Comparison of ENCODE assay signal across 11 cellular contexts in the genomic region with DNA sequence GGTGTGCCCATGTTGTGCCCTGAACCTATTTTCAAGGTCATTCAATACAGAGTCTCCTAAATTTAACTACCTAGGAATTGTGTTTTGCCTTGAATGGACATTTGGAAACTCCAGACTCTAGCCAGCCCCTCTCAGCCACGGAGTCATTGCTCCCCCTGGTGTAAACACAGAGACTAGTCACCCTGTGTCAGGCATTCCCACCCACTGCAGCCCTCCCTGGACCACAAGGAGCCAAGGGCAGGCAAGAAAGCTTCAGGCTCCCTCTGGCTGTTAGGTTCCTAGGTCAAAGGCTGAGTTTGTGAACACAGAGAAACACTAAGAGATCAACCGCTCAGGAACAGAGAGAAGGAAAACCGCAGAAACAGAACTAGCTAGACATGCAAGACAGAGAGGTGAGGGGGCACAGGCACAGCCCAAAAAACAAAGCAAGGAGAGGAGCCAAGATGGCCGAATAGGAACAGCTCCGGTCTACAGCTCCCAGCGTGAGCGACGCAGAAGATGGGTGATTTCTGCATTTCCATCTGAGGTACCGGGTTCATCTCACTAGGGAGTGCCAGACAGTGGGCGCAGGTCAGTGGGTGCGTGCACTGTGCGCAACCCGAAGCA. TPM values are rescaled to one million over a fixed set of nuclear protein-coding genes. Genes with fewer than 3 reads are reported as not detected.
DNase-seq lines count a peak whose midpoint lies in the region; ATAC-seq, FAIRE-seq and TF ChIP-seq lines count a peak whose summit lies in the region.
"Not testable (repeated sequence)": the region's sequence is repeated elsewhere in the genome, so short reads cannot be mapped to it uniquely, and the experiment has no call there.
"Had no signal": no experiment of that assay in that cellular context is flagged by ENCODE, and none has a peak within 500 bp of the region (broad histone marks: within the 10 kb centered on the region; RNA-seq: fewer than 3 reads in every experiment).

No MANE protein-coding gene starts in this region.

- TF ChIP-seq POLR2A in NB4 (IDR thresholded peaks at IDR 0.05; ENCODE audit: extremely low read depth, insufficient read length); HepG2 (IDR thresholded peaks at IDR 0.05; ENCODE audit: insufficient read depth in 1 of 2, low read depth in 2 of 2, low read length in 2 of 2): not testable (repeated sequence)

- not testable (repeated sequence) for H3K9me3 ChIP-seq in HepG2 (ENCODE audit: low read length)

- TF ChIP-seq CTCF in GM12873 (IDR thresholded peaks at IDR 0.05; ENCODE audit: insufficient read depth, low read depth, low read length, missing control alignments), result peak; percentile 33
- TF ChIP-seq CTCF in NB4 (IDR thresholded peaks at IDR 0.05; ENCODE audit: low read depth, low read length), result peak; percentile 31
- TF ChIP-seq CTCF in astrocyte of the spinal cord (IDR thresholded peaks at IDR 0.05; ENCODE audit: low read depth, low read length), result peak; percentile 31
- not testable (repeated sequence) for TF ChIP-seq CTCF in fibroblast of the aortic adventitia (IDR thresholded peaks at IDR 0.05; ENCODE audit: insufficient read depth, low read length)
- TF ChIP-seq CTCF in HepG2 (CRISPR knock-in tag; IDR thresholded peaks at IDR 0.05), result peak; percentile 52
- peak; percentile 39 for TF ChIP-seq CTCF in retinal pigment epithelial cell (conservative IDR thresholded peaks at IDR 0.05; ENCODE audit: low read depth, low read length)

- H3K27ac ChIP-seq in HepG2 (ENCODE audit: extremely low read length, insufficient read depth, low read length), result not testable (repeated sequence)

- intact Hi-C loops in HepG2 (cut with micrococcal nuclease; ENCODE audit: unreplicated experiment), result loop anchor here (5.0 kb wide), 1 partner anchor 169 kb away; no protein-coding TSS in a partner anchor

- WGBS in HepG2 (ENCODE audit: low lambda C conversion rate), result 46% methylated on average over 8 of the region's 13 CpGs

- not testable (repeated sequence) for BruUV-seq in HepG2 (replicated peaks; lab: Mats Ljungman, UMichigan)

- TF ChIP-seq RAD21 in HepG2 (CRISPR knock-in tag; IDR thresholded peaks at IDR 0.05), result not testable (repeated sequence)

- not testable (repeated sequence) for H2AFZ ChIP-seq in HepG2 (ENCODE audit: low read length)

- peak; percentile 98 for ATAC-seq in HepG2

- DNase-seq in AG08396 (ENCODE audit: low spot score) (peak; percentile 23), RPMI7951 (ENCODE audit: low read depth) (peak; percentile 23), fibroblast of the aortic adventitia (ENCODE audit: low read depth) (peak; percentile 10), HepG2 (ENCODE audit: low spot score) (peak; percentile 25)
- not testable (repeated sequence) for DNase-seq in NB4 (ENCODE audit: low read depth); astrocyte of the spinal cord (ENCODE audit: low read depth, low spot score); retinal pigment epithelial cell (ENCODE audit: low read depth)

- not testable (repeated sequence) for H3K36me3 ChIP-seq in HepG2 (replicated peaks in 1 of 2; ENCODE audit: control insufficient read depth in 1 of 2, insufficient read depth in 2 of 2, low read length in 2 of 2)

- H3K4me1 ChIP-seq in HepG2 (ENCODE audit: insufficient read depth, low read length), result peaks cover 47% of the 10 kb centered on the region

- not testable (repeated sequence) for H3K4me3 ChIP-seq in NB4 (ENCODE audit: low read depth, low read length); astrocyte of the spinal cord (ENCODE audit: low read depth, low read length); fibroblast of the aortic adventitia (ENCODE audit: low read depth, low read length); HepG2 (replicated peaks in 1 of 3; ENCODE audit: insufficient read depth in 1 of 3, low read depth in 2 of 3, low read length in 3 of 3); retinal pigment epithelial cell (ENCODE audit: low read length)

- not testable (repeated sequence) for H3K27me3 ChIP-seq in HepG2 (ENCODE audit: control insufficient read depth in 1 of 2, insufficient read depth in 2 of 2, low read length in 2 of 2)

- peak overlapping the region; percentile 47; the same call in 1 of the 2 replicates for H3K4me2 ChIP-seq in HepG2 (ENCODE audit: low read depth, low read length)

- POLR2A ChIA-PET in HepG2 (lab: Yijun Ruan, JAX), result not testable (repeated sequence)

- in situ Hi-C loops in astrocyte of the spinal cord (cut with HindIII; ENCODE audit: low sequenced_read_pairs); HepG2 (cut with HindIII; ENCODE audit: extremely low pct_ligation_motif_present, low pct_unique_long_range_greater_than_20kb): not testable (repeated sequence)

- H3K9ac ChIP-seq in HepG2 (ENCODE audit: insufficient read depth, low read depth, low read length), result not testable (repeated sequence)

- not testable (repeated sequence) for H4K20me1 ChIP-seq in HepG2 (ENCODE audit: insufficient read depth, low read length)

- TF ChIP-seq EP300 in HepG2 (IDR thresholded peaks at IDR 0.05; ENCODE audit: low read depth in 2 of 2, low read length in 2 of 2); HepG2 (CRISPR knock-in tag; IDR thresholded peaks at IDR 0.05; ENCODE audit: borderline replicate concordance): not testable (repeated sequence)

- FAIRE-seq in HepG2 (lab: Jason Lieb, UNC), result peak; percentile 80

- H3K79me2 ChIP-seq in HepG2 (ENCODE audit: insufficient read depth, low read length), result not testable (repeated sequence)

- CTCF ChIA-PET in HepG2 (lab: Yijun Ruan, JAX; ENCODE audit: low intra/inter-chr PET ratio, low total read pairs), result not testable (repeated sequence)

TF ChIP-seq in HepG2, 621 proteins besides CTCF, POLR2A, EP300 and RAD21:
- TF ChIP-seq SMC3 (IDR thresholded peaks at IDR 0.05; ENCODE audit: low read length), result peak; percentile 38; the same call in 1 of the 2 replicates
- TF ChIP-seq STAG1 (CRISPR knock-in tag; IDR thresholded peaks at IDR 0.05), result peak; percentile 59

RNA-seq across cellular contexts. Expression of a gene that starts 32.7 kb away (rescaled TPM):
- 1.2 and 1.3 TPM in 2 replicates for total RNA-seq in RPMI7951 (2014; rRNA removed; shearing (Covaris generic))
- total RNA-seq in fibroblast of the aortic adventitia (ENCODE audit: low replicate concordance), result not detected in 2 replicates
- not detected in 2 replicates for total RNA-seq in HepG2 (2016; rRNA removed; fragmentation: Illumina TruSeq; extraction: Trizol)
- not detected in 2 replicates for total RNA-seq in HepG2 (2016; cell fraction: cytosol; rRNA removed; fragmentation: Illumina TruSeq; extraction: Trizol; ENCODE audit: low read depth)
- total RNA-seq in HepG2 (2016; cell fraction: insoluble cytoplasmic fraction; rRNA removed; fragmentation: Illumina TruSeq; extraction: Trizol), result not detected in 2 replicates
- total RNA-seq in HepG2 (2016; cell fraction: membrane; rRNA removed; fragmentation: Illumina TruSeq; extraction: Trizol), result not detected in 2 replicates
- not detected in 2 replicates for total RNA-seq in HepG2 (2016; cell fraction: nucleus; rRNA removed; fragmentation: Illumina TruSeq; extraction: Trizol)
- not detected in 2 replicates for polyA plus RNA-seq in HepG2 (2011; rRNA removed)
- not detected in 2 replicates for polyA plus RNA-seq in HepG2 (2011; cell fraction: cytosol; rRNA removed)
- polyA plus RNA-seq in HepG2 (2011; cell fraction: nucleus; rRNA removed), result not detected in 2 replicates
- 0.12 TPM in 1 of 2 replicates, not detected in the other for polyA plus RNA-seq in HepG2 (2012)
- polyA plus RNA-seq in HepG2 (2016; cell fraction: cytosol; fragmentation: Illumina TruSeq; extraction: Trizol; ENCODE audit: low read depth), result not detected in 2 replicates
- polyA plus RNA-seq in HepG2 (2016; cell fraction: insoluble cytoplasmic fraction; fragmentation: Illumina TruSeq; extraction: Trizol; ENCODE audit: low read depth), result not detected in 2 replicates
- not detected in 2 replicates for polyA plus RNA-seq in HepG2 (2016; cell fraction: membrane; fragmentation: Illumina TruSeq; extraction: Trizol; ENCODE audit: low read depth)
- polyA plus RNA-seq in HepG2 (2016; cell fraction: nucleus; fragmentation: Illumina TruSeq; extraction: Trizol; ENCODE audit: insufficient read depth, low read depth), result not detected in 2 replicates
- polyA minus RNA-seq in HepG2 (2011; rRNA and poly(A)+ RNA removed; ENCODE audit: low replicate concordance), result 0.26 TPM in 1 of 2 replicates, not detected in the other
- not detected in 2 replicates for polyA minus RNA-seq in HepG2 (2011; cell fraction: cytosol; rRNA and poly(A)+ RNA removed)
- not detected in 2 replicates for polyA minus RNA-seq in HepG2 (2011; cell fraction: nucleus; rRNA and poly(A)+ RNA removed)
- total RNA-seq: activated B cell treated with CpG ODN at 0.5 μM for 24 hours, glomerular endothelial cell, lung microvascular endothelial cell had no signal
